ENCODE assay signal across 8 cellular contexts in genomic region chr1:22142315-22143064, GRCh38. TPM values are rescaled to one million over a fixed set of nuclear protein-coding genes. Genes with fewer than 3 reads are reported as not detected.
A peak's percentile ranks its signal among the peaks of the same experiment; 100 is the strongest.
DNase-seq lines count a peak whose midpoint lies in the region; ATAC-seq and TF ChIP-seq lines count a peak whose summit lies in the region.
"Had no signal": no experiment of that assay in that cellular context is flagged by ENCODE, and none has a peak within 500 bp of the region (broad histone marks: within the 10 kb centered on the region; RNA-seq: fewer than 3 reads in every experiment).

No MANE protein-coding gene starts in this region.

- no peak for TF ChIP-seq CTCF in mesothelial cell of epicardium (IDR thresholded peaks at IDR 0.05; ENCODE audit: unreplicated experiment)

- no peaks in the 10 kb centered on the region for H3K9me3 Mint-ChIP-seq in mesothelial cell of epicardium

- DNase-seq in NCI-H2227 (lab: John Stamatoyannopoulos, UW; ENCODE audit: unreplicated experiment) (peak; percentile 47), ecto neural progenitor cell (ENCODE audit: low spot score) (peak; percentile 72), mesothelial cell of epicardium (ENCODE audit: low spot score in 2 of 2, unreplicated experiment in 2 of 2) (peak in 1 of 2 experiments; percentile 64), mucosa of gallbladder (ENCODE audit: low spot score) (no peak)

- peak; percentile 30 for ATAC-seq in GM19035 (IDR thresholded peaks at IDR 0.05; ENCODE audit: unreplicated experiment)
- ATAC-seq in GM18907 (IDR thresholded peaks at IDR 0.05; ENCODE audit: unreplicated experiment) = no peak
- no peak for ATAC-seq in HG03175 (IDR thresholded peaks at IDR 0.05; ENCODE audit: unreplicated experiment)

- peak overlapping the region; percentile 77 for H3K4me3 Mint-ChIP-seq in mesothelial cell of epicardium

- peaks cover 7% of the 10 kb centered on the region for H3K36me3 Mint-ChIP-seq in mesothelial cell of epicardium

- peaks cover 65% of the 10 kb centered on the region for H3K27me3 Mint-ChIP-seq in mesothelial cell of epicardium (ENCODE audit: low read depth)

- peaks cover 50% of the 10 kb centered on the region for H3K4me1 Mint-ChIP-seq in mesothelial cell of epicardium

- no peak overlapping the region for H3K27ac Mint-ChIP-seq in mesothelial cell of epicardium

RNA-seq across cellular contexts. Expression of gene WNT4, which starts 0.4 kb away (rescaled TPM):
- total RNA-seq in mesothelial cell of epicardium (34.9 to 41.2 TPM (median 38.7 TPM) in 3 replicates), mucosa of gallbladder (11.5 TPM)
- total RNA-seq: RPMI7951 had no signal
